18 cellular contexts compared by ENCODE assay signal in the genomic region with DNA sequence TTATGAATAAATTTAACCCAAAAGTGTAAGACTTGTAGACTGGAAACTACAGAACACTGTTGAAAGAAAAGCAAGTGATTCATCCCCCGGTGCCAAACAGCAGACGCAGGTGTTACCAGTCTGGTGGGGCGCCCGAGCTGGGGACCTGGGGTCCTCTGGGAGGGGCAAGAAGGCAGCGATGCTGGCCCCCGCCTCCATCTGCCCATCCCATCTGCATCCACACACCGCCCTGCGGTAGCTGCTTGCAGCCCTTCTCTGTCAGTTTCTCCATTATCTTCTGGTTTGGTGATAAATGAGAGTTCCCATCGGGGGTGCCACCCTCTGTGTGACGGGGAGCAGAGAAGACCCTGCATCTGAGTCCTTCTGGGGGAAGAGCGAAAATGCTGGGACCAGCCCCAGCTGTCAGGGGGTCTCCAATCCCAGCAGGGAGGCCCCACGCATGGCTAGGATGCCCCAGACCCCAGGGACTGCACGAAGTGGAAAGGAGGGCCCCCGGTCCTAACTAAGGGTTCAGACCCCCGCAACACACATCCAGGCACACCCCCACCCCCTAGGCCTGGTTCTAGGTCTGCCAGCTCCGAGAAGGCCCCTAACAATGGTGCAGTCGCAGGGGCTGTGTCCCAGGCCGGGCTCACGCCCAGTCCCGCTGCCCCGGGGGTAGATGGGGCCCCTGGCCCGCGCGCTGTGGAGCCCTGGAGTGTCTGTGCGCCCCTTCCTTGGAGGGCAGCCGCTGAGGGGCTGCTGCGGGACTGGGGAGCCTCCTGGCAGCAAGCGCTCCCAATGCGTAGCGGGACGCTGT. TPM values are rescaled to one million over a fixed set of nuclear protein-coding genes. Genes with fewer than 3 reads are reported as not detected.
DNase-seq lines count a peak whose midpoint lies in the region; ATAC-seq and TF ChIP-seq lines count a peak whose summit lies in the region.
"Had no signal": no experiment of that assay in that cellular context is flagged by ENCODE, and none has a peak within 500 bp of the region (broad histone marks: within the 10 kb centered on the region; RNA-seq: fewer than 3 reads in every experiment).

No MANE protein-coding gene starts in this region.

- H3K9me3 ChIP-seq in Caco-2 (no peaks in the 10 kb centered on the region), mucosa of descending colon (no peaks in the 10 kb centered on the region)
- H3K9me3 ChIP-seq: body of pancreas, psoas muscle, thyroid gland had no signal

- intact Hi-C loops in Caco-2 (cut with micrococcal nuclease; ENCODE audit: unreplicated experiment) = loop anchor here (5.0 kb wide), 1 partner anchor 177 kb away; a partner anchor contains a TSS
- intact Hi-C loops in CD14-positive monocyte (cut with micrococcal nuclease) = loop anchor here (10.0 kb wide), 2 partner anchors 179 to 379 kb away; a partner anchor contains a TSS
- intact Hi-C loops in mucosa of descending colon (cut with DNase I, micrococcal nuclease) = no loop called here

- BruUV-seq in Caco-2 (replicated peaks; lab: Mats Ljungman, UMichigan) = no TSS peak

- no peaks in the 10 kb centered on the region for H3K9me3 Mint-ChIP-seq in Caco-2 (ENCODE audit: unreplicated experiment)
- H3K9me3 Mint-ChIP-seq in brain = no peaks in the 10 kb centered on the region
- no peaks in the 10 kb centered on the region for H3K9me3 Mint-ChIP-seq in nephron
- no peaks in the 10 kb centered on the region for H3K9me3 Mint-ChIP-seq in CD14-positive monocyte
- H3K9me3 Mint-ChIP-seq: CD4-positive, CD25-positive, alpha-beta regulatory T cell; nephron progenitor cell; stimulated activated naive CD8-positive, alpha-beta T cell treated with anti-CD3 and anti-CD28 coated beads, Interleukin-15, Interleukin-2, amounts not matched to agents 100 ng/mL and 50 ng/mL, for 24 hours had no signal

- H3K4me3 ChIP-seq in Caco-2 (ENCODE audit: low read depth, low read length) (no peak overlapping the region), mucosa of descending colon (no peak overlapping the region)

- DNase-seq in Caco-2 (no peak), G401 (ENCODE audit: low spot score) (peak; percentile 11), CD14-positive monocyte (ENCODE audit: low spot score) (no peak), mucosa of descending colon (no peak), GM13976 (ENCODE audit: low spot score) (no peak)
- DNase-seq: MV-4-11, NCI-H2029, OCI-M1, SHP77 treated with DMSO at 0.1 percent for 48 hours had no signal

- no peak for ATAC-seq in mucosa of descending colon
- ATAC-seq in GM19397 (IDR thresholded peaks at IDR 0.05; ENCODE audit: unreplicated experiment) = no peak

- H3K4me1 ChIP-seq in Caco-2 = no peaks in the 10 kb centered on the region
- H3K4me1 ChIP-seq in mucosa of descending colon (ENCODE audit: low read depth) = no peaks in the 10 kb centered on the region

- POLR2A ChIA-PET in Caco-2 (lab: Charles Lee) = no interaction called here

- H3K27ac Mint-ChIP-seq in Caco-2 (ENCODE audit: unreplicated experiment) (no peak overlapping the region), brain (peak overlapping the region in 3 of 5 experiments; percentile 24 to 65 (median 45)), nephron (peak overlapping the region in 2 of 3 experiments; percentile 20 to 56), CD14-positive monocyte (no peak overlapping the region)
- H3K27ac Mint-ChIP-seq: stimulated activated naive CD8-positive, alpha-beta T cell treated with anti-CD3 and anti-CD28 coated beads, Interleukin-15, Interleukin-2, amounts not matched to agents 100 ng/mL and 50 ng/mL, for 24 hours had no signal

- TF ChIP-seq CTCF in Caco-2 (IDR thresholded peaks at IDR 0.05; ENCODE audit: insufficient read depth in 1 of 2, low read depth in 1 of 2, low read length in 1 of 2, severe bottlenecking in 1 of 2, unreplicated experiment in 1 of 2) (no peak), brain (conservative IDR thresholded peaks at IDR 0.05) (no peak), nephron (IDR thresholded peaks at IDR 0.05; ENCODE audit: unreplicated experiment in 3 of 3) (no peak), CD14-positive monocyte (IDR thresholded peaks at IDR 0.05) (no peak), mucosa of descending colon (IDR thresholded peaks at IDR 0.05) (no peak), GM13976 (IDR thresholded peaks at IDR 0.05; ENCODE audit: borderline replicate concordance, control extremely low read depth, extremely low read depth, insufficient read depth, missing control alignments) (no peak)

- no peaks in the 10 kb centered on the region for H3K27me3 Mint-ChIP-seq in Caco-2 (ENCODE audit: insufficient read depth, unreplicated experiment)
- H3K27me3 Mint-ChIP-seq in brain = peaks cover 5% of the 10 kb centered on the region
- H3K27me3 Mint-ChIP-seq in nephron (ENCODE audit: low read depth) = no peaks in the 10 kb centered on the region
- peaks cover under 1 to 3% (median 3%) of the 10 kb centered on the region in 3 donors for H3K27me3 Mint-ChIP-seq in CD14-positive monocyte (ENCODE audit: low read depth in 3 of 3)

- H3K4me3 Mint-ChIP-seq in Caco-2 (ENCODE audit: unreplicated experiment) (peak overlapping the region; percentile 63), brain (peak overlapping the region in 2 of 5 experiments; percentile 65 to 85), nephron (peak overlapping the region in 1 of 3 experiments; percentile 25), CD14-positive monocyte (no peak overlapping the region)

- in situ Hi-C loops in G401 (cut with HindIII; ENCODE audit: low sequenced_read_pairs) (no loop called here), GM13976 (cut with MboI; ENCODE audit: low sequenced_read_pairs, unreplicated experiment) (no loop called here)

- no peaks in the 10 kb centered on the region for H3K27me3 ChIP-seq in Caco-2 (replicated peaks; ENCODE audit: control insufficient read depth, insufficient read depth, low read length)
- H3K27me3 ChIP-seq: body of pancreas, thyroid gland had no signal

- no peaks in the 10 kb centered on the region for H3K36me3 ChIP-seq in Caco-2 (ENCODE audit: control insufficient read depth, insufficient read depth, low read length)
- no peaks in the 10 kb centered on the region for H3K36me3 ChIP-seq in mucosa of descending colon (ENCODE audit: low read depth)
- H3K36me3 ChIP-seq: thyroid gland had no signal

- H3K36me3 Mint-ChIP-seq in Caco-2 (ENCODE audit: insufficient read depth, unreplicated experiment) (no peaks in the 10 kb centered on the region), brain (no peaks in the 10 kb centered on the region), nephron (ENCODE audit: low read depth) (no peaks in the 10 kb centered on the region), CD14-positive monocyte (no peaks in the 10 kb centered on the region)
- H3K36me3 Mint-ChIP-seq: CD4-positive, CD25-positive, alpha-beta regulatory T cell had no signal

- peaks cover 6% of the 10 kb centered on the region for H3K4me1 Mint-ChIP-seq in Caco-2 (ENCODE audit: low read depth, unreplicated experiment)
- peaks cover 5% of the 10 kb centered on the region for H3K4me1 Mint-ChIP-seq in brain
- peaks cover 6% of the 10 kb centered on the region for H3K4me1 Mint-ChIP-seq in nephron
- H3K4me1 Mint-ChIP-seq in CD14-positive monocyte = peaks cover 9% of the 10 kb centered on the region

- CTCF ChIA-PET in Caco-2 (lab: Charles Lee) = no interaction called here

RNA-seq across cellular contexts. Expression of a gene that starts 0.7 kb away (rescaled TPM):
- 17.5 and 23.1 TPM in 2 replicates for total RNA-seq in Caco-2 (2022)
- 3.8 and 9.7 TPM in 2 replicates for total RNA-seq in G401 (2014; rRNA removed; shearing (Covaris generic))
- polyA plus RNA-seq in brain (ENCODE audit: insufficient read depth, low read depth, low replicate concordance) = 1.0 TPM
- polyA plus RNA-seq in CD14-positive monocyte = 1 to 10 TPM in 1 of 2 donors, under 1 TPM in 1; 0.29 to 1.2 TPM
- 10 to 100 TPM in 2 of 3 donors, 1 to 10 TPM in 1; 7.5 to 18.8 (median 13.9) TPM for total RNA-seq in mucosa of descending colon

RNA-seq across cellular contexts. Expression of a gene that starts 47.8 kb away (rescaled TPM):
- total RNA-seq in Caco-2 (2022) (40.8 and 46.9 TPM in 2 replicates), mucosa of descending colon (10 to 100 TPM; 13.4 to 32.2 (median 20.3) TPM)
- 85.4 and 96.2 TPM in 2 replicates for total RNA-seq in G401 (2014; rRNA removed; shearing (Covaris generic))
- polyA plus RNA-seq in brain (ENCODE audit: insufficient read depth, low read depth, low replicate concordance) (36.6 TPM), CD14-positive monocyte (1 to 10 TPM; 2.7 to 5.4 TPM)

Comparison
In these comparisons a context has a peak if more than half of its experiments do, and no peak if none do; other contexts are left out.
1. H3K27ac Mint-ChIP-seq: peak in brain (3 of 5) and nephron (2 of 3); none in Caco-2 (single experiment) and CD14-positive monocyte (0 of 7).
2. intact Hi-C loops: an anchor here in Caco-2 (5.0 kb wide) and CD14-positive monocyte (10.0 kb wide); none called in mucosa of descending colon.